1 cellular context compared by ENCODE assay signal in genomic region chrX:57817302-57817701, GRCh38.
TF ChIP-seq lines count a peak whose summit lies in the region.

No MANE protein-coding gene starts in this region.

TF ChIP-seq in GM23338, 12 proteins besides CTCF, POLR2A, EP300 and RAD21:
- TF ChIP-seq JUNB (IDR thresholded peaks at IDR 0.05; ENCODE audit: unreplicated experiment): no peak
TF ChIP-seq in GM23338: peak in this region for 0.
